In genomic region chr11:70671083-70671482, GRCh38 we compare ENCODE assay signal across 2 cellular contexts.
TF ChIP-seq lines count a peak whose summit lies in the region.

No MANE protein-coding gene starts in this region.

TF ChIP-seq in GM23338, 12 proteins besides CTCF, POLR2A, EP300 and RAD21 (continued from another document):
- no peak for TF ChIP-seq ETS1 (IDR thresholded peaks at IDR 0.05)
- TF ChIP-seq POLR2AphosphoS5 (IDR thresholded peaks at IDR 0.05; ENCODE audit: low read depth) = no peak
- TF ChIP-seq ZNF462 (CRISPR knock-in tag; IDR thresholded peaks at IDR 0.05) = no peak
- no peak for TF ChIP-seq ZNF114 (CRISPR knock-in tag; IDR thresholded peaks at IDR 0.05)
- no peak for TF ChIP-seq ZNF331 (CRISPR knock-in tag; IDR thresholded peaks at IDR 0.05; ENCODE audit: low read depth)
- no peak for TF ChIP-seq NANOG (IDR thresholded peaks at IDR 0.05; ENCODE audit: borderline replicate concordance)
- no peak for TF ChIP-seq CREB1 (CRISPR knock-in tag; IDR thresholded peaks at IDR 0.05; ENCODE audit: low read depth)
- TF ChIP-seq REST (IDR thresholded peaks at IDR 0.05; ENCODE audit: unreplicated experiment) = no peak
- TF ChIP-seq EZH2 (IDR thresholded peaks at IDR 0.05; ENCODE audit: low read depth, unreplicated experiment) = no peak
- TF ChIP-seq EZH2phosphoT487 (IDR thresholded peaks at IDR 0.05; ENCODE audit: unreplicated experiment) = no peak
- TF ChIP-seq STAT1 (IDR thresholded peaks at IDR 0.05; ENCODE audit: unreplicated experiment) = no peak
TF ChIP-seq in GM23338: peak in this region for 0.

TF ChIP-seq in WTC11, 78 proteins besides CTCF, POLR2A, EP300 and RAD21 (continued from another document):
- TF ChIP-seq MLX (CRISPR knock-in tag; IDR thresholded peaks at IDR 0.05) = no peak
